10 cellular contexts compared by ENCODE assay signal in the genomic region with DNA sequence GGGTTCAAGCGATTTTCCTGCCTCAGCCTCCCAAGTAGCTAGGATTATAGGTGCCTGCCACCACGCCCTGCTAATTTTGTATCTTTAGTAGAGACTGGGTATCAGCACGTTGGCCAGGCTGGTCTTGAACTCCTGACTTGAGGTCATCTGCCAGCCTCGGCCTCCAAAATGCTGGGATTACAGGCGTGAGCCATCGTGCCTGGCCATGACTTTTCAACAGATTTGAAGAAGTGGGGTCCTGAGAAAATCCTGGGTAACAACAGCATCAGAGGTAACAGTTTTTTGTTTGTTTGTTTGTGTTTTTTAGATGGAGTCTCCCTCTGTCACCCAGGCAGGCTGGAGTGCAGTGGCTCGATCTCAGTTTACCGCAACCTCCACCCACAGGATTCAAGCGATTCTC. TPM values are rescaled to one million over a fixed set of nuclear protein-coding genes. Genes with fewer than 3 reads are reported as not detected.
DNase-seq lines count a peak whose midpoint lies in the region; ATAC-seq and TF ChIP-seq lines count a peak whose summit lies in the region.
"Had no signal": no experiment of that assay in that cellular context is flagged by ENCODE, and none has a peak within 500 bp of the region (broad histone marks: within the 10 kb centered on the region; RNA-seq: fewer than 3 reads in every experiment).

No MANE protein-coding gene starts in this region.

- peak overlapping the region; percentile 93 for H3K27ac Mint-ChIP-seq in activated naive CD4-positive, alpha-beta T cell treated with anti-CD3 and anti-CD28 coated beads, Interleukin-2, amount 10 ng/mL, durations not matched to agents 7 days and 5 days
- peak overlapping the region; percentile 91 for H3K27ac Mint-ChIP-seq in activated T-helper 2 cell treated with anti-CD3 and anti-CD28 coated beads, Interferon-gamma antibody, Interleukin-2, Interleukin-4, amounts not matched to agents 10 μg/mL and 5 μg/mL and 100 μg/mL, durations not matched to agents 14 hours and 24 hours and 36 hours

- TF ChIP-seq CTCF in right lobe of liver (IDR thresholded peaks at IDR 0.05) (no peak), thoracic aorta (IDR thresholded peaks at IDR 0.05) (no peak)

- TF ChIP-seq POLR2A in right lobe of liver (IDR thresholded peaks at IDR 0.05): no peak

- no peaks in the 10 kb centered on the region for H3K9me3 ChIP-seq in right lobe of liver
- no peaks in the 10 kb centered on the region for H3K9me3 ChIP-seq in thoracic aorta

- H3K27ac ChIP-seq in right lobe of liver (peak overlapping the region; percentile 96 to 100 (median 99)), thoracic aorta (peak overlapping the region; percentile 99 to 100)

- ATAC-seq in right lobe of liver (no peak), thoracic aorta (ENCODE audit: insufficient number of reproducible peaks, low FRiP score, low read depth) (no peak), GM19455 (IDR thresholded peaks at IDR 0.05; ENCODE audit: unreplicated experiment) (no peak)

- intact Hi-C loops in activated T-helper 2 cell treated with anti-CD3 and anti-CD28 coated beads, Interferon-gamma antibody, Interleukin-2, Interleukin-4, amounts not matched to agents 10 μg/mL and 5 μg/mL and 100 μg/mL, durations not matched to agents 14 hours and 24 hours and 36 hours (cut with micrococcal nuclease): loop anchor here (5.0 kb wide), 4 partner anchors 63 to 1042 kb away; a partner anchor contains a TSS
- intact Hi-C loops in right lobe of liver (cut with DNase I): no loop called here

- H3K4me3 ChIP-seq in right lobe of liver (no peak overlapping the region), thoracic aorta (no peak overlapping the region)

- peak overlapping the region; percentile 75 for H3K4me3 Mint-ChIP-seq in activated naive CD4-positive, alpha-beta T cell treated with anti-CD3 and anti-CD28 coated beads, Interleukin-2, amount 10 ng/mL, durations not matched to agents 7 days and 5 days
- peak overlapping the region; percentile 73 for H3K4me3 Mint-ChIP-seq in activated T-helper 2 cell treated with anti-CD3 and anti-CD28 coated beads, Interferon-gamma antibody, Interleukin-2, Interleukin-4, amounts not matched to agents 10 μg/mL and 5 μg/mL and 100 μg/mL, durations not matched to agents 14 hours and 24 hours and 36 hours (ENCODE audit: low read depth)

- H3K36me3 ChIP-seq in right lobe of liver: peaks cover 0 to 9% (median 3%) of the 10 kb centered on the region in 4 donors
- H3K36me3 ChIP-seq in thoracic aorta: no peaks in the 10 kb centered on the region

- no peak for DNase-seq in activated naive CD4-positive, alpha-beta T cell treated with anti-CD3 and anti-CD28 coated beads, Interleukin-2, amount 10 ng/mL, durations not matched to agents 7 days and 5 days
- DNase-seq in activated naive CD4-positive, alpha-beta T cell (lab: John Stamatoyannopoulos, UW): no peak
- DNase-seq in activated T-helper 2 cell treated with anti-CD3 and anti-CD28 coated beads, Interferon-gamma antibody, Interleukin-2, Interleukin-4, amounts not matched to agents 10 μg/mL and 5 μg/mL and 100 μg/mL, durations not matched to agents 14 hours and 24 hours and 36 hours (ENCODE audit: low spot score): no peak
- DNase-seq in right lobe of liver (no peak), thoracic aorta (ENCODE audit: low spot score) (no peak), HuH-7.5 (ENCODE audit: low spot score) (no peak), NCI-H1694 treated with DMSO at 0.1 percent for 48 hours (lab: John Stamatoyannopoulos, UW) (no peak)
- DNase-seq: KG1, SW 1271 had no signal

- H3K4me1 ChIP-seq in right lobe of liver (peaks cover 0 to 24% (median 13%) of the 10 kb centered on the region in 4 donors), thoracic aorta (ENCODE audit: control insufficient read depth in 1 of 2, low read depth in 2 of 2) (peaks cover 0 to 24% of the 10 kb centered on the region in 2 donors)

- 79% methylated on average over 8 of the region's 9 CpGs for WGBS in right lobe of liver (ENCODE audit: insufficient coverage, low coverage, low lambda C conversion rate, missing lambda C conversion rate)

- CTCF ChIA-PET in activated naive CD4-positive, alpha-beta T cell treated with anti-CD3 and anti-CD28 coated beads, Interleukin-2, amount 10 ng/mL, durations not matched to agents 7 days and 5 days (lab: Charles Lee): interaction anchor here (0.7 to 14.0 kb wide), 4 partner anchors 26 to 77 kb away, joined by 3 to 706 read pairs (median 14); a partner anchor contains a TSS

- H3K9me3 Mint-ChIP-seq in activated naive CD4-positive, alpha-beta T cell treated with anti-CD3 and anti-CD28 coated beads, Interleukin-2, amount 10 ng/mL, durations not matched to agents 7 days and 5 days: no peaks in the 10 kb centered on the region
- no peaks in the 10 kb centered on the region for H3K9me3 Mint-ChIP-seq in activated T-helper 2 cell treated with anti-CD3 and anti-CD28 coated beads, Interferon-gamma antibody, Interleukin-2, Interleukin-4, amounts not matched to agents 10 μg/mL and 5 μg/mL and 100 μg/mL, durations not matched to agents 14 hours and 24 hours and 36 hours

- peaks cover 44% of the 10 kb centered on the region for H3K4me1 Mint-ChIP-seq in activated naive CD4-positive, alpha-beta T cell treated with anti-CD3 and anti-CD28 coated beads, Interleukin-2, amount 10 ng/mL, durations not matched to agents 7 days and 5 days
- H3K4me1 Mint-ChIP-seq in activated T-helper 2 cell treated with anti-CD3 and anti-CD28 coated beads, Interferon-gamma antibody, Interleukin-2, Interleukin-4, amounts not matched to agents 10 μg/mL and 5 μg/mL and 100 μg/mL, durations not matched to agents 14 hours and 24 hours and 36 hours (ENCODE audit: low read depth): peaks cover 26% of the 10 kb centered on the region

- peaks cover 7% of the 10 kb centered on the region for H3K27me3 Mint-ChIP-seq in activated naive CD4-positive, alpha-beta T cell treated with anti-CD3 and anti-CD28 coated beads, Interleukin-2, amount 10 ng/mL, durations not matched to agents 7 days and 5 days
- H3K27me3 Mint-ChIP-seq in activated T-helper 2 cell treated with anti-CD3 and anti-CD28 coated beads, Interferon-gamma antibody, Interleukin-2, Interleukin-4, amounts not matched to agents 10 μg/mL and 5 μg/mL and 100 μg/mL, durations not matched to agents 14 hours and 24 hours and 36 hours (ENCODE audit: low read depth): no peaks in the 10 kb centered on the region

- H3K27me3 ChIP-seq in right lobe of liver: no peaks in the 10 kb centered on the region
- H3K27me3 ChIP-seq in thoracic aorta (replicated peaks; ENCODE audit: insufficient read depth): no peaks in the 10 kb centered on the region

- peaks cover 19% of the 10 kb centered on the region for H3K36me3 Mint-ChIP-seq in activated naive CD4-positive, alpha-beta T cell treated with anti-CD3 and anti-CD28 coated beads, Interleukin-2, amount 10 ng/mL, durations not matched to agents 7 days and 5 days
- H3K36me3 Mint-ChIP-seq in activated T-helper 2 cell treated with anti-CD3 and anti-CD28 coated beads, Interferon-gamma antibody, Interleukin-2, Interleukin-4, amounts not matched to agents 10 μg/mL and 5 μg/mL and 100 μg/mL, durations not matched to agents 14 hours and 24 hours and 36 hours (ENCODE audit: low read depth): peaks cover 39% of the 10 kb centered on the region

RNA-seq across cellular contexts. Expression of a gene that starts 3.6 kb away (rescaled TPM):
- 333 and 351 TPM in 2 replicates for total RNA-seq in activated T-helper 2 cell treated with anti-CD3 and anti-CD28 coated beads, Interferon-gamma antibody, Interleukin-2, Interleukin-4, amounts not matched to agents 10 μg/mL and 5 μg/mL and 100 μg/mL, durations not matched to agents 14 hours and 24 hours and 36 hours
- total RNA-seq in right lobe of liver (100 to 1,000 TPM in 2 of 6 experiments, 10 to 100 TPM in 4; 10.2 to 378 (median 66.0) TPM), thoracic aorta (1,000 to 10,000 TPM in 1 of 2 donors, 100 to 1,000 TPM in 1; 698 to 2,087 TPM)

RNA-seq across cellular contexts. Expression of a gene that starts 6.7 kb away (rescaled TPM):
- 274 and 279 TPM in 2 replicates for total RNA-seq in activated T-helper 2 cell treated with anti-CD3 and anti-CD28 coated beads, Interferon-gamma antibody, Interleukin-2, Interleukin-4, amounts not matched to agents 10 μg/mL and 5 μg/mL and 100 μg/mL, durations not matched to agents 14 hours and 24 hours and 36 hours
- total RNA-seq in right lobe of liver (100 to 1,000 TPM; 164 to 466 (median 202) TPM), thoracic aorta (100 to 1,000 TPM; 107 to 235 TPM)

RNA-seq across cellular contexts. Expression of a gene that starts 6.9 kb away (rescaled TPM):
- 28.6 and 29.8 TPM in 2 replicates for total RNA-seq in activated T-helper 2 cell treated with anti-CD3 and anti-CD28 coated beads, Interferon-gamma antibody, Interleukin-2, Interleukin-4, amounts not matched to agents 10 μg/mL and 5 μg/mL and 100 μg/mL, durations not matched to agents 14 hours and 24 hours and 36 hours
- 1 to 10 TPM in 3 of 6 experiments, under 1 TPM in 2, not detected in 1; 0.62 to 2.0 (median 1.2) TPM for total RNA-seq in right lobe of liver
- not detected for total RNA-seq in thoracic aorta

RNA-seq across cellular contexts. Expression of a gene that starts 11.4 kb away (rescaled TPM):
- 38.3 and 40.6 TPM in 2 replicates for total RNA-seq in activated T-helper 2 cell treated with anti-CD3 and anti-CD28 coated beads, Interferon-gamma antibody, Interleukin-2, Interleukin-4, amounts not matched to agents 10 μg/mL and 5 μg/mL and 100 μg/mL, durations not matched to agents 14 hours and 24 hours and 36 hours
- total RNA-seq in right lobe of liver: 1 to 10 TPM; 2.1 to 7.1 (median 3.7) TPM
- total RNA-seq in thoracic aorta: 1 to 10 TPM; 3.0 to 7.9 TPM

RNA-seq across cellular contexts. Expression of a gene that starts 19.6 kb away (rescaled TPM):
- total RNA-seq in activated T-helper 2 cell treated with anti-CD3 and anti-CD28 coated beads, Interferon-gamma antibody, Interleukin-2, Interleukin-4, amounts not matched to agents 10 μg/mL and 5 μg/mL and 100 μg/mL, durations not matched to agents 14 hours and 24 hours and 36 hours: 18.3 and 25.1 TPM in 2 replicates
- 10 to 100 TPM; 16.6 to 34.5 (median 17.6) TPM for total RNA-seq in right lobe of liver
- total RNA-seq in thoracic aorta: 100 to 1,000 TPM in 1 of 2 donors, 10 to 100 TPM in 1; 22.6 to 102 TPM
